Comparison of ENCODE assay signal across 8 cellular contexts in the genomic region with DNA sequence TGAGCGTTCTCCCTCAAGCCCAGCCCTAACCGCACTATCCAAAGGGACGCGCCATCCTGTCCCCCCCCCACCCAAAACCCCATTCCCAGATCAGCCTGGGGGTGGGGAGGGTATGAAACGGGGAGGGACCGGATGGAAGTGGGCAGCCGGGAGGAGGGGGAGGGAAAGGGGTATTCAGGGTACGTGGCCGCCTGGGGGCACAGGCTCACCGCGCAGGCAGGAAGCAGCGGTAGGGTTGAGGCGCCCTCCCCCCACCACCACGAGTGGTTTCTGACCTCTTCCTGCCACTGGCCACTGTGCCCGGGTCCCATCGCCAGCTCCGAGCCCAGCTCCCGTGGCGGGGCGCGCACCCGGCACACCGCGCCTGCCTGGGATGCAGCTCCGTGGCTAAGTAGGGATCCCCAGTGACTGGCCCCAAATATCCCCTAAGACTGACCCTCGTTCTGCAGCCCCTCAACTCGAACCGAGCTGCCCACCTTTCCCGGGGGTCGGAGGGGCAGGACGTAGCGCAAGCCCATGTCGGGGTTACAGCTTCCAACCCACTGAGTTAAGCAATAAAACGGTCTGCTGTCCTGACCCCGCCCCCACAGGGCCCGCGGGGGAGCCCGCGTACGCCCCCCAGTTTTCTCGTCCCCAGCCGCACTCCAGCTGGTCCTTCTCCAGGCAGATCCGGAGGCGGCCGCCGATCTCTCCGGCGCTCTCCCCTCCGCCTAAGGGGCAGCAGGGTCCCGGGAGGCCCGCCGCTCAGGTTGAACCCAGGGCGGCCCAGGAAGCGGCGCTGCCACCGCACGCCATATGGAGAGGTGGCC. TPM values are rescaled to one million over a fixed set of nuclear protein-coding genes. Genes with fewer than 3 reads are reported as not detected.
DNase-seq lines count a peak whose midpoint lies in the region; ATAC-seq, FAIRE-seq and TF ChIP-seq lines count a peak whose summit lies in the region.

No MANE protein-coding gene starts in this region.

- DNase-seq in CD1c-positive myeloid dendritic cell (ENCODE audit: extremely low spot score) (peak; percentile 30), H54 (ENCODE audit: insufficient read length, low spot score) (peak; percentile 45), PC-3 (peak; percentile 95), foreskin keratinocyte (peak in 1 of 2 donors; percentile 63), omental fat pad (ENCODE audit: low spot score) (peak; percentile 40)
- DNase-seq in activated gamma-delta T cell treated with anti-CD3 and anti-CD28 coated beads, Interleukin-2, amount 50 U/mL, for 16 hours (ENCODE audit: low read depth): peak; percentile 34

- ATAC-seq in PC-3: peak; percentile 40
- ATAC-seq in foreskin keratinocyte: peak; percentile 11
- peak; percentile 37 for ATAC-seq in omental fat pad (ENCODE audit: low FRiP score)
- ATAC-seq in GM21576 (IDR thresholded peaks at IDR 0.05; ENCODE audit: unreplicated experiment): no peak
- ATAC-seq in HG02973 (IDR thresholded peaks at IDR 0.05; ENCODE audit: unreplicated experiment): no peak

- no peaks in the 10 kb centered on the region for H3K9me3 ChIP-seq in PC-3 (ENCODE audit: low read length)

- peak; percentile 71; the same call in 1 of the 2 replicates for TF ChIP-seq POLR2A in H54 (IDR thresholded peaks at IDR 0.05; ENCODE audit: low read depth, low read length)

- no peak for FAIRE-seq in H54 (lab: Jason Lieb, UNC)

- peak overlapping the region; percentile 98 for H3K9ac ChIP-seq in PC-3 (ENCODE audit: low read length)

- BruUV-seq in PC-3 (replicated peaks; lab: Mats Ljungman, UMichigan): TSS peak; percentile 87

- no peaks in the 10 kb centered on the region for H3F3A ChIP-seq in PC-3 (ENCODE audit: low read length, unreplicated experiment)

- intact Hi-C loops in PC-3 (cut with micrococcal nuclease): loop anchor here (1.0 to 10.0 kb wide), 3 partner anchors 27 to 217 kb away; a partner anchor contains a TSS

- H4K20me1 ChIP-seq in PC-3 (ENCODE audit: low read length): peaks cover 44% of the 10 kb centered on the region

- H3K4me3 ChIP-seq in PC-3 (ENCODE audit: low read length): peak overlapping the region; percentile 98

- H3K4me1 ChIP-seq in PC-3 (ENCODE audit: insufficient read depth, low read length) (peaks cover 40% of the 10 kb centered on the region), foreskin keratinocyte (peaks cover 20% of the 10 kb centered on the region)

- no peaks in the 10 kb centered on the region for H3K27me3 ChIP-seq in PC-3 (ENCODE audit: low read length)
- no peaks in the 10 kb centered on the region for H3K27me3 ChIP-seq in foreskin keratinocyte

- peak overlapping the region; percentile 39 for H2AFZ ChIP-seq in PC-3 (ENCODE audit: low read length)

- no peaks in the 10 kb centered on the region for H3K9me2 ChIP-seq in PC-3 (replicated peaks; ENCODE audit: low read length)

- POLR2A ChIA-PET in PC-3 (lab: Charles Lee; ENCODE audit: unreplicated experiment): interaction anchor here (0.6 to 1.0 kb wide), 12 partner anchors 23 to 519 kb away, joined by 3 to 9 read pairs (median 5); no protein-coding TSS in a partner anchor

- H3K79me2 ChIP-seq in PC-3 (ENCODE audit: low read length): peaks cover 65% of the 10 kb centered on the region

- CTCF ChIA-PET in PC-3 (lab: Charles Lee): interaction anchor here (0.6 to 1.1 kb wide), 4 partner anchors 26 to 152 kb away, joined by 3 to 7 read pairs (median 4); no protein-coding TSS in a partner anchor

- peak overlapping the region; percentile 90 for H3K4me2 ChIP-seq in PC-3 (ENCODE audit: low read length)

- H3K27ac ChIP-seq in PC-3 (ENCODE audit: low read length): peak overlapping the region; percentile 96
- H3K27ac ChIP-seq in foreskin keratinocyte: peak overlapping the region; percentile 61

- TF ChIP-seq CTCF in PC-3 (conservative IDR thresholded peaks at IDR 0.05; ENCODE audit: low read depth, low read length) (0 out of 2 replicates have a peak, but pooled peaks have one; percentile 22), foreskin keratinocyte (conservative IDR thresholded peaks at IDR 0.05) (no peak), omental fat pad (IDR thresholded peaks at IDR 0.05) (no peak)

- H3K36me3 ChIP-seq in PC-3 (ENCODE audit: low read depth, low read length): peaks cover 32% of the 10 kb centered on the region

RNA-seq across cellular contexts. Expression of a gene that starts 1.2 kb away (rescaled TPM):
- total RNA-seq in PC-3 (2014; rRNA removed): 303 and 400 TPM in 2 replicates
- total RNA-seq in foreskin keratinocyte: 687 and 748 TPM in 2 replicates
- polyA plus RNA-seq in foreskin keratinocyte: 401 and 426 TPM in 2 replicates
- 100 to 1,000 TPM; 103 to 254 (median 136) TPM for total RNA-seq in omental fat pad

Comparison
In these comparisons a context has a peak if more than half of its experiments do, and no peak if none do; other contexts are left out.
1. ATAC-seq: peak in PC-3 (single experiment), foreskin keratinocyte (single experiment) and omental fat pad (single experiment); none in GM21576 (single experiment) and HG02973 (single experiment).